Comparison of ENCODE assay signal across 23 cellular contexts in genomic region chr16:29999605-30000004, GRCh38. TPM values are rescaled to one million over a fixed set of nuclear protein-coding genes. Genes with fewer than 3 reads are reported as not detected.
"Had no signal": no experiment of that assay in that cellular context is flagged by ENCODE, and none has a peak within 500 bp of the region (broad histone marks: within the 10 kb centered on the region; RNA-seq: fewer than 3 reads in every experiment).

No MANE protein-coding gene starts in this region.

- H3K27me3 Mint-ChIP-seq: memory B cell; naive thymus-derived CD4-positive, alpha-beta T cell; stimulated activated naive CD8-positive, alpha-beta T cell treated with anti-CD3 and anti-CD28 coated beads, Interleukin-15, amount 100 ng/mL, for 72 hours; T-cell had no signal

- H3K27ac ChIP-seq: adrenal gland, esophagus muscularis mucosa, hepatocyte, prostate gland, right atrium auricular region, suprapubic skin, transverse colon, uterus had no signal

- H3K36me3 ChIP-seq: prostate gland, right atrium auricular region, transverse colon, uterus had no signal

- H3K4me2 ChIP-seq: hepatocyte had no signal

- H3K27ac Mint-ChIP-seq: memory B cell, T-cell had no signal

- H3K27me3 ChIP-seq: adrenal gland, esophagus muscularis mucosa, hepatocyte, right atrium auricular region, suprapubic skin, transverse colon, uterus had no signal

- H3K9me3 Mint-ChIP-seq: memory B cell; naive thymus-derived CD4-positive, alpha-beta T cell; stimulated activated naive CD8-positive, alpha-beta T cell treated with anti-CD3 and anti-CD28 coated beads, Interleukin-15, amount 100 ng/mL, for 72 hours; T-cell had no signal

- DNase-seq: activated naive CD4-positive, alpha-beta T cell treated with Interleukin-2 at 50 U/mL for 16 hours; adrenal gland; cerebellar nuclear complex; cortex of kidney; mucosa of descending colon; naive thymus-derived CD4-positive, alpha-beta T cell; stimulated activated naive CD8-positive, alpha-beta T cell treated with anti-CD3 and anti-CD28 coated beads, Interleukin-15, amount 100 ng/mL, for 72 hours; T-cell; T1000; transverse colon; uterus had no signal

- ATAC-seq: activated CD4-positive, CD25-positive, alpha-beta regulatory T cell treated with anti-CD3 and anti-CD28 coated beads, Interleukin-2, amount 50 U/mL, for 24 hours; mucosa of descending colon; naive thymus-derived CD4-positive, alpha-beta T cell; stimulated activated naive CD8-positive, alpha-beta T cell treated with anti-CD3 and anti-CD28 coated beads, Interleukin-15, amount 100 ng/mL, for 72 hours; T-cell had no signal

- H3K9me3 ChIP-seq: adrenal gland, esophagus muscularis mucosa, mucosa of descending colon, prostate gland, right atrium auricular region, suprapubic skin, transverse colon, uterus had no signal

- H3K4me3 ChIP-seq: adrenal gland, esophagus muscularis mucosa, hepatocyte, mucosa of descending colon, prostate gland, right atrium auricular region, suprapubic skin, transverse colon, uterus had no signal

- H3K4me3 Mint-ChIP-seq: memory B cell; stimulated activated naive CD8-positive, alpha-beta T cell treated with anti-CD3 and anti-CD28 coated beads, Interleukin-15, amount 100 ng/mL, for 72 hours; T-cell had no signal

RNA-seq across cellular contexts. Expression of gene DOC2A, which starts 11.2 kb away (rescaled TPM):
- total RNA-seq: bronchial epithelial cell, right atrium auricular region had no signal

RNA-seq across cellular contexts. Expression of gene C16orf92, which starts 23.4 kb away (rescaled TPM):
- total RNA-seq: adrenal gland; bronchial epithelial cell; endothelial cell of umbilical vein; esophagus muscularis mucosa; hepatocyte; liver; mucosa of descending colon; naive thymus-derived CD4-positive, alpha-beta T cell; osteocyte; prostate gland; right atrium auricular region; skeletal muscle tissue; suprapubic skin; T-cell; transverse colon; uterus had no signal
